1 cellular context compared by ENCODE assay signal in the genomic region with DNA sequence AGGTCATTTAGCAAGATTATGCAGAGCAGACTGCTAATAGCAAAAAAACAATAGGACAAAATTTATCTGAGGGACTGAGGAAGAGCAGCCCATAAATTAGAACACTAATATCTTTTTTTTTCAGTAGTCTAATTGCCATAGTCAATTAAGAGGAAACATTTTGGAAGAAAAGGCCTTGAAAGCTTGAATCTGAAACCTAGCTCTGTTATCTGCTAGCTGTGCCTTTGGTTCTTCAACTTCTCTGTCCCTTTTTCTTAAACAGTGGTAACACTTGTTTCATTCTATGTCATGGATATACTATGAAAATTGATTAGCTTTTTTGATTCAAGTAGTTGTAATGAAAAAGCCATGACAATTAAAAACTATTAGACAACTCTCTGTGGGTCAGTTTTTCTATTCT.
TF ChIP-seq lines count a peak whose summit lies in the region.

No MANE protein-coding gene starts in this region.

TF ChIP-seq in GM23338, 12 proteins besides CTCF, POLR2A, EP300 and RAD21 (continued from another document):
- TF ChIP-seq, protein P1, sequence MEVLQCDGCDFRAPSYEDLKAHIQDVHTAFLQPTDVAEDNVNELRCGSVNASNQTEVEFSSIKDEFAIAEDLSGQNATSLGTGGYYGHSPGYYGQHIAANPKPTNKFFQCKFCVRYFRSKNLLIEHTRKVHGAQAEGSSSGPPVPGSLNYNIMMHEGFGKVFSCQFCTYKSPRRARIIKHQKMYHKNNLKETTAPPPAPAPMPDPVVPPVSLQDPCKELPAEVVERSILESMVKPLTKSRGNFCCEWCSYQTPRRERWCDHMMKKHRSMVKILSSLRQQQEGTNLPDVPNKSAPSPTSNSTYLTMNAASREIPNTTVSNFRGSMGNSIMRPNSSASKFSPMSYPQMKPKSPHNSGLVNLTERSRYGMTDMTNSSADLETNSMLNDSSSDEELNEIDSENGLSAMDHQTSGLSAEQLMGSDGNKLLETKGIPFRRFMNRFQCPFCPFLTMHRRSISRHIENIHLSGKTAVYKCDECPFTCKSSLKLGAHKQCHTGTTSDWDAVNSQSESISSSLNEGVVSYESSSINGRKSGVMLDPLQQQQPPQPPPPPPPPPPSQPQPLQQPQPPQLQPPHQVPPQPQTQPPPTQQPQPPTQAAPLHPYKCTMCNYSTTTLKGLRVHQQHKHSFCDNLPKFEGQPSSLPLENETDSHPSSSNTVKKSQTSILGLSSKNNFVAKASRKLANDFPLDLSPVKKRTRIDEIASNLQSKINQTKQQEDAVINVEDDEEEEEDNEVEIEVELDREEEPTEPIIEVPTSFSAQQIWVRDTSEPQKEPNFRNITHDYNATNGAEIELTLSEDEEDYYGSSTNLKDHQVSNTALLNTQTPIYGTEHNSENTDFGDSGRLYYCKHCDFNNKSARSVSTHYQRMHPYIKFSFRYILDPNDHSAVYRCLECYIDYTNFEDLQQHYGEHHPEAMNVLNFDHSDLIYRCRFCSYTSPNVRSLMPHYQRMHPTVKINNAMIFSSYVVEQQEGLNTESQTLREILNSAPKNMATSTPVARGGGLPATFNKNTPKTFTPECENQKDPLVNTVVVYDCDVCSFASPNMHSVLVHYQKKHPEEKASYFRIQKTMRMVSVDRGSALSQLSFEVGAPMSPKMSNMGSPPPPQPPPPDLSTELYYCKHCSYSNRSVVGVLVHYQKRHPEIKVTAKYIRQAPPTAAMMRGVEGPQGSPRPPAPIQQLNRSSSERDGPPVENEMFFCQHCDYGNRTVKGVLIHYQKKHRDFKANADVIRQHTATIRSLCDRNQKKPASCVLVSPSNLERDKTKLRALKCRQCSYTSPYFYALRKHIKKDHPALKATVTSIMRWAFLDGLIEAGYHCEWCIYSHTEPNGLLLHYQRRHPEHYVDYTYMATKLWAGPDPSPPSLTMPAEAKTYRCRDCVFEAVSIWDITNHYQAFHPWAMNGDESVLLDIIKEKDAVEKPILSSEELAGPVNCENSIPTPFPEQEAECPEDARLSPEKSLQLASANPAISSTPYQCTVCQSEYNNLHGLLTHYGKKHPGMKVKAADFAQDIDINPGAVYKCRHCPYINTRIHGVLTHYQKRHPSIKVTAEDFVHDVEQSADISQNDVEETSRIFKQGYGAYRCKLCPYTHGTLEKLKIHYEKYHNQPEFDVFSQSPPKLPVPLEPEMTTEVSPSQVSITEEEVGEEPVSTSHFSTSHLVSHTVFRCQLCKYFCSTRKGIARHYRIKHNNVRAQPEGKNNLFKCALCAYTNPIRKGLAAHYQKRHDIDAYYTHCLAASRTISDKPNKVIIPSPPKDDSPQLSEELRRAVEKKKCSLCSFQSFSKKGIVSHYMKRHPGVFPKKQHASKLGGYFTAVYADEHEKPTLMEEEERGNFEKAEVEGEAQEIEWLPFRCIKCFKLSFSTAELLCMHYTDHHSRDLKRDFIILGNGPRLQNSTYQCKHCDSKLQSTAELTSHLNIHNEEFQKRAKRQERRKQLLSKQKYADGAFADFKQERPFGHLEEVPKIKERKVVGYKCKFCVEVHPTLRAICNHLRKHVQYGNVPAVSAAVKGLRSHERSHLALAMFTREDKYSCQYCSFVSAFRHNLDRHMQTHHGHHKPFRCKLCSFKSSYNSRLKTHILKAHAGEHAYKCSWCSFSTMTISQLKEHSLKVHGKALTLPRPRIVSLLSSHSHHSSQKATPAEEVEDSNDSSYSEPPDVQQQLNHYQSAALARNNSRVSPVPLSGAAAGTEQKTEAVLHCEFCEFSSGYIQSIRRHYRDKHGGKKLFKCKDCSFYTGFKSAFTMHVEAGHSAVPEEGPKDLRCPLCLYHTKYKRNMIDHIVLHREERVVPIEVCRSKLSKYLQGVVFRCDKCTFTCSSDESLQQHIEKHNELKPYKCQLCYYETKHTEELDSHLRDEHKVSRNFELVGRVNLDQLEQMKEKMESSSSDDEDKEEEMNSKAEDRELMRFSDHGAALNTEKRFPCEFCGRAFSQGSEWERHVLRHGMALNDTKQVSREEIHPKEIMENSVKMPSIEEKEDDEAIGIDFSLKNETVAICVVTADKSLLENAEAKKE (CRISPR knock-in tag; IDR thresholded peaks at IDR 0.05), result no peak
- TF ChIP-seq STAT1 (IDR thresholded peaks at IDR 0.05; ENCODE audit: unreplicated experiment), result no peak
